8 cellular contexts compared by ENCODE assay signal in genomic region chr5:41869739-41870620, GRCh38. TPM values are rescaled to one million over a fixed set of nuclear protein-coding genes. Genes with fewer than 3 reads are reported as not detected.
DNase-seq lines count a peak whose midpoint lies in the region; ATAC-seq and TF ChIP-seq lines count a peak whose summit lies in the region.

TSS of gene OXCT1 (minus strand) at chr5:41870425. CDS start at chr5:41870358, 67 bp downstream.

- intact Hi-C loops in ascending aorta (cut with DNase I) = loop anchor here (1.0 kb wide), 1 partner anchor 34 kb away; the partner anchor contains the start of gene RIMOC1

- no peaks in the 10 kb centered on the region for H3K9me3 ChIP-seq in ascending aorta

- H3K4me3 ChIP-seq in ascending aorta = peak within 1 kb of the TSS; percentile 73 to 84

- DNase-seq in NCI-H1694 (lab: John Stamatoyannopoulos, UW) (peak; percentile 69), T-helper 2 cell (peak; percentile 88 to 98 (median 91)), ascending aorta (ENCODE audit: low spot score in 2 of 2) (peak; percentile 37 to 90), hippocampal formation (lab: John Stamatoyannopoulos, UW) (peak; percentile 51 to 76), retina (peak; percentile 94), cortex of kidney (lab: John Stamatoyannopoulos, UW) (no peak)

- no peaks in the 10 kb centered on the region for H3K27me3 ChIP-seq in ascending aorta

- peaks cover 0 to 20% of the 10 kb centered on the region in 2 donors for H3K4me1 ChIP-seq in ascending aorta

- peak; percentile 95 for ATAC-seq in GM18502 (IDR thresholded peaks at IDR 0.05; ENCODE audit: poor library complexity, unreplicated experiment)
- peak; percentile 92 for ATAC-seq in HG02885 (IDR thresholded peaks at IDR 0.05; ENCODE audit: poor library complexity, unreplicated experiment)

- H3K36me3 ChIP-seq in ascending aorta = no peaks in the 10 kb centered on the region

- H3K27ac ChIP-seq in ascending aorta = peak within 1 kb of the TSS; percentile 95 to 97

- no peak for TF ChIP-seq CTCF in ascending aorta (IDR thresholded peaks at IDR 0.05)

RNA-seq across cellular contexts. Expression of gene OXCT1, which starts in this region (rescaled TPM):
- total RNA-seq in ascending aorta = 3.1 TPM
